In the genomic region with DNA sequence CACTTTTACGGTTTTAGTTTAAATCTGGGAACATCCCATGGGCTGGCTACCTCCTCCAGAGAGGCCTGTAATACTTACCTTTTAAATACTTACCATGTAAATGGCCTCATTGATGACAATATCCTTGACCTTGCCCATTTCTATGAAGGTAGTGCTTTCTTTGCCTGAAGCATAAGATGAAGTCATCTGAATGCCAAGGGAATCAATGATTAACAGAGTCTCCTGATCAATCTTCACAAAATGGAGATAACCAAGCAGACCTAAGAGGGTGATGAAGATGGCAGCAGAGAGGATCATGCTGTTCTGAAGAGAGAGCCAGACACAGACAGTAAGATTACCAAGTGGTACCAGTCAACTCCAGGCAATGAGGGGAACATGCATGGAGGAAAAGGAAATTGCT, we compare ENCODE assay signal across 1 cellular context.
TF ChIP-seq lines count a peak whose summit lies in the region.
"Not testable (repeated sequence)": the region's sequence is repeated elsewhere in the genome, so short reads cannot be mapped to it uniquely, and the experiment has no call there.

No MANE protein-coding gene starts in this region.

TF ChIP-seq in HepG2, 621 proteins besides CTCF, POLR2A, EP300 and RAD21:
- TF ChIP-seq, protein P1, sequence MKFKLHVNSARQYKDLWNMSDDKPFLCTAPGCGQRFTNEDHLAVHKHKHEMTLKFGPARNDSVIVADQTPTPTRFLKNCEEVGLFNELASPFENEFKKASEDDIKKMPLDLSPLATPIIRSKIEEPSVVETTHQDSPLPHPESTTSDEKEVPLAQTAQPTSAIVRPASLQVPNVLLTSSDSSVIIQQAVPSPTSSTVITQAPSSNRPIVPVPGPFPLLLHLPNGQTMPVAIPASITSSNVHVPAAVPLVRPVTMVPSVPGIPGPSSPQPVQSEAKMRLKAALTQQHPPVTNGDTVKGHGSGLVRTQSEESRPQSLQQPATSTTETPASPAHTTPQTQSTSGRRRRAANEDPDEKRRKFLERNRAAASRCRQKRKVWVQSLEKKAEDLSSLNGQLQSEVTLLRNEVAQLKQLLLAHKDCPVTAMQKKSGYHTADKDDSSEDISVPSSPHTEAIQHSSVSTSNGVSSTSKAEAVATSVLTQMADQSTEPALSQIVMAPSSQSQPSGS (CRISPR knock-in tag; IDR thresholded peaks at IDR 0.05), result peak; percentile 61; the same call in 1 of the 2 replicates
- TF ChIP-seq ZNF644 (CRISPR knock-in tag; IDR thresholded peaks at IDR 0.05; ENCODE audit: low read depth), result peak; percentile 54
- TF ChIP-seq HNF1A (IDR thresholded peaks at IDR 0.05; ENCODE audit: low read depth), result peak; percentile 60; the same call in 1 of the 2 replicates
- peak; percentile 66; the same call in 1 of the 2 replicates for TF ChIP-seq HNF1A (CRISPR knock-in tag; IDR thresholded peaks at IDR 0.05; ENCODE audit: borderline replicate concordance)
- peak; percentile 18; the same call in 1 of the 2 replicates for TF ChIP-seq ATF7 (IDR thresholded peaks at IDR 0.05)
- TF ChIP-seq ATF7 (CRISPR knock-in tag; IDR thresholded peaks at IDR 0.05), result not testable (repeated sequence)
